Comparison of ENCODE assay signal across 8 cellular contexts in genomic region chr4:165873298-165874071, GRCh38. TPM values are rescaled to one million over a fixed set of nuclear protein-coding genes. Genes with fewer than 3 reads are reported as not detected.
DNase-seq lines count a peak whose midpoint lies in the region; ATAC-seq and TF ChIP-seq lines count a peak whose summit lies in the region.

No MANE protein-coding gene starts in this region.

- intact Hi-C loops in right lobe of liver (cut with DNase I): no loop called here

- H3K4me3 ChIP-seq in GM06990 (replicated peaks; ENCODE audit: low read depth, low read length) (no peak overlapping the region), MG63 (peak overlapping the region; percentile 38), choroid plexus epithelial cell (ENCODE audit: low read depth, low read length) (peak overlapping the region; percentile 49), right lobe of liver (peak overlapping the region; percentile 25 to 30 (median 26)), tibial nerve (peak overlapping the region; percentile 40 to 59 (median 46))

- TF ChIP-seq CTCF in GM06990 (IDR thresholded peaks at IDR 0.05; ENCODE audit: insufficient read depth, low read length, poor library complexity, severe bottlenecking) (no peak), choroid plexus epithelial cell (conservative IDR thresholded peaks at IDR 0.05; ENCODE audit: low read depth, low read length) (no peak), right lobe of liver (IDR thresholded peaks at IDR 0.05) (no peak), tibial nerve (IDR thresholded peaks at IDR 0.05) (no peak)

- under 1% methylated on average over 16 of the region's 70 CpGs for WGBS in right lobe of liver (ENCODE audit: insufficient coverage, low coverage, low lambda C conversion rate, missing lambda C conversion rate)
- WGBS in tibial nerve, 2 donors: 0 to 1% methylated on average over 48 to 64 of the region's 70 CpGs

- TF ChIP-seq POLR2A in right lobe of liver (IDR thresholded peaks at IDR 0.05) (no peak), tibial nerve (IDR thresholded peaks at IDR 0.05) (no peak)

- H3K4me1 ChIP-seq in right lobe of liver (peaks cover 0 to 26% (median 9%) of the 10 kb centered on the region in 4 donors), tibial nerve (peaks cover 0 to 29% (median 6%) of the 10 kb centered on the region in 4 donors)

- peak; percentile 80 to 90 (median 84) for ATAC-seq in right lobe of liver

- H3K27ac ChIP-seq in right lobe of liver (no peak overlapping the region), tibial nerve (peak overlapping the region in 1 of 4 donors; percentile 68)

- H3K9me3 ChIP-seq in MG63: no peaks in the 10 kb centered on the region
- no peaks in the 10 kb centered on the region for H3K9me3 ChIP-seq in right lobe of liver
- H3K9me3 ChIP-seq in tibial nerve: no peaks in the 10 kb centered on the region

- DNase-seq in GM06990 (ENCODE audit: extremely low read depth, insufficient read length) (peak; percentile 28), MG63 (peak; percentile 28), choroid plexus epithelial cell (ENCODE audit: low read depth) (no peak), right lobe of liver (peak; percentile 46 to 62 (median 51)), tibial nerve (ENCODE audit: low spot score in 2 of 2) (no peak), NCI-H1048 (lab: John Stamatoyannopoulos, UW) (no peak), RKO (ENCODE audit: low spot score) (no peak), GM19240 (ENCODE audit: insufficient read length, low spot score) (no peak)

- H3K27me3 ChIP-seq in GM06990 (replicated peaks; ENCODE audit: control insufficient read depth, insufficient read depth, low read length) (peaks cover 3% of the 10 kb centered on the region; the same call in 1 of the 2 replicates), MG63 (peaks cover 43% of the 10 kb centered on the region), right lobe of liver (peaks cover 0 to 4% of the 10 kb centered on the region in 2 donors), tibial nerve (peaks cover 0 to 8% of the 10 kb centered on the region in 2 donors)

- TF ChIP-seq EP300 in tibial nerve (IDR thresholded peaks at IDR 0.05): no peak

- H3K36me3 ChIP-seq in GM06990 (ENCODE audit: control insufficient read depth, insufficient read depth, low read length): no peaks in the 10 kb centered on the region
- H3K36me3 ChIP-seq in MG63: no peaks in the 10 kb centered on the region
- H3K36me3 ChIP-seq in right lobe of liver: no peaks in the 10 kb centered on the region
- no peaks in the 10 kb centered on the region for H3K36me3 ChIP-seq in tibial nerve

RNA-seq across cellular contexts. Expression of gene TLL1, which starts 0.4 kb away (rescaled TPM):
- not detected in 2 replicates for total RNA-seq in MG63 (2014; rRNA removed; shearing (Covaris generic); ENCODE audit: low replicate concordance)
- under 1 TPM; 0.15 to 0.34 (median 0.26) TPM for total RNA-seq in right lobe of liver
- 10 to 100 TPM in 1 of 4 donors, 1 to 10 TPM in 3; 4.2 to 20.4 (median 8.4) TPM for total RNA-seq in tibial nerve

Comparison
In these comparisons a context has a peak if more than half of its experiments do, and no peak if none do; other contexts are left out.
1. DNase-seq: peak in GM06990 (single experiment), MG63 (single experiment) and right lobe of liver (3 of 3); none in choroid plexus epithelial cell (single experiment), tibial nerve (0 of 2), NCI-H1048 (single experiment), RKO (single experiment) and GM19240 (single experiment).